ENCODE assay signal across 13 cellular contexts in the genomic region with DNA sequence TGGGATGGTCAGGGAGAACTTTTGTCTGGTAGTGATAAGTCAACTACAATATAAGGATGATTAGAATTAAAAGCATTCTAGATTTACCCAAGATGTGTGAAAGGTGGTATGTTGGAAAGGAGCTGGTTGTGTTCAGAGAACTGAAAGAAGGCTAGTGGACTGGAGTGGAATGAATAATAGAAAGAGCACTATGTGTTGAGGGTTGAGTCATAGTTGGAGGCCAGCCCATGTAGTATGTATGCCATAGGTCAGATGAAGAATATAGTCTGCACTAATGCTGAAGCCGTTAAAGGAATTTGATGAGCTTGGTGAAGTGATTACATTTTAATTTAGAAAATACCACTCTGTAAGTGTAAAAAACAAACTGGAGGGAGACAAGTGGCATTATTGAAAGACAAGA.
DNase-seq lines count a peak whose midpoint lies in the region; ATAC-seq, FAIRE-seq and TF ChIP-seq lines count a peak whose summit lies in the region.
"Had no signal": no experiment of that assay in that cellular context is flagged by ENCODE, and none has a peak within 500 bp of the region (broad histone marks: within the 10 kb centered on the region; RNA-seq: fewer than 3 reads in every experiment).

No MANE protein-coding gene starts in this region.

- FAIRE-seq in frontal cortex (lab: Jason Lieb, UNC) = no peak

- H3K36me3 ChIP-seq in IMR-90 (ENCODE audit: control insufficient read depth, insufficient read depth, low read length) = no peaks in the 10 kb centered on the region

- H3K23ac ChIP-seq in IMR-90 (ENCODE audit: low read depth, low read length) = no peak overlapping the region

- DNase-seq in AG04450 (ENCODE audit: low read depth, low spot score) = peak; percentile 4
- peak; percentile 64 for DNase-seq in IMR-90
- DNase-seq in T-helper 1 cell = no peak
- DNase-seq in frontal cortex (ENCODE audit: low spot score in 2 of 2) = no peak
- no peak for DNase-seq in effector memory CD8-positive, alpha-beta T cell
- DNase-seq in T-cell = no peak
- DNase-seq: Calu3, mesendoderm, NCI-H2171 treated with DMSO at 0.1 percent for 48 hours, OCI-M1 had no signal

- H4K91ac ChIP-seq in IMR-90 (ENCODE audit: insufficient read depth, low read depth, low read length) = no peak overlapping the region

- no peak overlapping the region for H3K14ac ChIP-seq in IMR-90 (replicated peaks; ENCODE audit: low read depth, low read length)

- H3K36me3 Mint-ChIP-seq in effector memory CD8-positive, alpha-beta T cell (ENCODE audit: insufficient read depth) = no peaks in the 10 kb centered on the region
- H3K36me3 Mint-ChIP-seq in T-cell = no peaks in the 10 kb centered on the region
- H3K36me3 Mint-ChIP-seq: type B pancreatic cell had no signal

- intact Hi-C loops in IMR-90 (cut with micrococcal nuclease) = no loop called here

- H2BK20ac ChIP-seq in IMR-90 (ENCODE audit: low read depth, low read length) = no peak overlapping the region

- H3K9me3 ChIP-seq in AG04450 (ENCODE audit: control insufficient read depth, insufficient read depth, low read length) = peaks cover 3% of the 10 kb centered on the region; the same call in 1 of the 2 replicates
- no peaks in the 10 kb centered on the region for H3K9me3 ChIP-seq in IMR-90 (ENCODE audit: control insufficient read depth, insufficient read depth, low read length)

- no peaks in the 10 kb centered on the region for H3K79me1 ChIP-seq in IMR-90 (ENCODE audit: low read depth in 1 of 2, low read length in 2 of 2)

- H3K4me2 ChIP-seq in IMR-90 (ENCODE audit: low read depth, low read length) = no peak overlapping the region; the same call in 1 of the 2 replicates

- in situ Hi-C loops in IMR-90 (cut with MboI; ENCODE audit: low sequenced_read_pairs) = no loop called here

- H3K9ac ChIP-seq in IMR-90 (ENCODE audit: low read depth, low read length) = no peak overlapping the region

- no peaks in the 10 kb centered on the region; the same call in 1 of the 2 replicates for H3K4me1 ChIP-seq in IMR-90 (ENCODE audit: control insufficient read depth, insufficient read depth, low read length)

- H3K27ac Mint-ChIP-seq in effector memory CD8-positive, alpha-beta T cell = no peak overlapping the region
- H3K27ac Mint-ChIP-seq in T-cell = no peak overlapping the region
- H3K27ac Mint-ChIP-seq: type B pancreatic cell had no signal

- H2AK5ac ChIP-seq in IMR-90 (ENCODE audit: low read depth, low read length) = no peak overlapping the region

- H2BK15ac ChIP-seq in IMR-90 (ENCODE audit: low read depth, low read length) = no peak overlapping the region

- H3K4me3 ChIP-seq in AG04450 (ENCODE audit: low read depth, low read length) = no peak overlapping the region
- H3K4me3 ChIP-seq in IMR-90 (ENCODE audit: insufficient read depth, low read depth, low read length) = no peak overlapping the region

- dilution Hi-C loops in IMR-90 (cut with HindIII; ENCODE audit: low sequenced_read_pairs, unreplicated experiment) = no loop called here

- TF ChIP-seq RAD21 in IMR-90 (IDR thresholded peaks at IDR 0.05; ENCODE audit: low read length) = no peak

- no peak for TF ChIP-seq POLR2A in IMR-90 (IDR thresholded peaks at IDR 0.05; ENCODE audit: low read depth, low read length)

- H3K9me1 ChIP-seq in IMR-90 (ENCODE audit: insufficient read depth, low read length) = no peaks in the 10 kb centered on the region

- no peak overlapping the region for H4K8ac ChIP-seq in IMR-90 (ENCODE audit: low read depth in 2 of 2, low read length in 2 of 2)

- H3K4me3 Mint-ChIP-seq in effector memory CD8-positive, alpha-beta T cell = no peak overlapping the region
- no peak overlapping the region for H3K4me3 Mint-ChIP-seq in T-cell
- H3K4me3 Mint-ChIP-seq: type B pancreatic cell had no signal

- H3K27ac ChIP-seq in AG04450 (ENCODE audit: low read depth, low read length) (no peak overlapping the region), IMR-90 (ENCODE audit: insufficient read depth, low read length) (no peak overlapping the region)

- H3K56ac ChIP-seq in IMR-90 (ENCODE audit: extremely low read depth, insufficient read depth, low read length) = no peak overlapping the region

- H2BK5ac ChIP-seq in IMR-90 (ENCODE audit: low read depth, low read length, poor library complexity, severe bottlenecking) = no peak overlapping the region

- POLR2A ChIA-PET in AG04450 (lab: Yijun Ruan, JAX) (no interaction called here), IMR-90 (lab: Charles Lee; ENCODE audit: unreplicated experiment) (no interaction called here), T-cell (lab: Charles Lee) (no interaction called here)

- no peak overlapping the region for H2AFZ ChIP-seq in IMR-90 (replicated peaks; ENCODE audit: low read length, poor library complexity)

- H2BK120ac ChIP-seq in IMR-90 (ENCODE audit: low read depth, low read length) = no peak overlapping the region

- H3K18ac ChIP-seq in IMR-90 (ENCODE audit: low read depth, low read length) = no peak overlapping the region

- WGBS in IMR-90 (ENCODE audit: extremely low coverage in 2 of 2, insufficient read length in 1 of 2), 2 experiments = no CpG with 5 or more reads among the region's 1 CpG

- no TSS peak for BruUV-seq in IMR-90 (replicated peaks; lab: Mats Ljungman, UMichigan)

- no peak overlapping the region for H3K4ac ChIP-seq in IMR-90 (ENCODE audit: low read depth, low read length)

- ATAC-seq in GM19397 (IDR thresholded peaks at IDR 0.05; ENCODE audit: unreplicated experiment) (peak; percentile 63), HG02981 (IDR thresholded peaks at IDR 0.05; ENCODE audit: unreplicated experiment) (peak; percentile 71), IMR-90 (ENCODE audit: low read depth) (peak; percentile 59), T-cell (replicated peaks in 1 of 4) (no peak)
- ATAC-seq in effector memory CD8-positive, alpha-beta T cell (replicated peaks) = no peak

- H3K27me3 Mint-ChIP-seq in effector memory CD8-positive, alpha-beta T cell = no peaks in the 10 kb centered on the region
- no peaks in the 10 kb centered on the region for H3K27me3 Mint-ChIP-seq in T-cell
- H3K27me3 Mint-ChIP-seq: type B pancreatic cell had no signal

- CTCF ChIA-PET in AG04450 (lab: Charles Lee) = no interaction called here
- CTCF ChIA-PET in IMR-90 (lab: Yijun Ruan, JAX) = no interaction called here
- CTCF ChIA-PET in T-cell (lab: Charles Lee) = no interaction called here

- H4K20me1 ChIP-seq in IMR-90 (ENCODE audit: insufficient read depth, low read length) = no peaks in the 10 kb centered on the region

- H3K9me3 Mint-ChIP-seq in effector memory CD8-positive, alpha-beta T cell = peaks cover 0 to 9% of the 10 kb centered on the region in 2 donors
- peaks cover 12 to 22% (median 15%) of the 10 kb centered on the region in 3 donors for H3K9me3 Mint-ChIP-seq in T-cell
- H3K9me3 Mint-ChIP-seq: type B pancreatic cell had no signal

- H3K4me1 Mint-ChIP-seq in effector memory CD8-positive, alpha-beta T cell (ENCODE audit: low read depth in 2 of 2) = no peaks in the 10 kb centered on the region
- no peaks in the 10 kb centered on the region for H3K4me1 Mint-ChIP-seq in T-cell

- no peak overlapping the region for H4K5ac ChIP-seq in IMR-90 (ENCODE audit: low read depth, low read length)

- H3K27me3 ChIP-seq in AG04450 (ENCODE audit: control insufficient read depth, insufficient read depth, low read length) (no peaks in the 10 kb centered on the region), IMR-90 (ENCODE audit: control insufficient read depth, insufficient read depth, low read length) (no peaks in the 10 kb centered on the region)

- no peak overlapping the region for H2AK9ac ChIP-seq in IMR-90 (replicated peaks; ENCODE audit: low read depth, low read length, poor library complexity)

- no peak for TF ChIP-seq CTCF in AG04450 (IDR thresholded peaks at IDR 0.05; ENCODE audit: low read depth, low read length)
- no peak for TF ChIP-seq CTCF in IMR-90 (conservative IDR thresholded peaks at IDR 0.05; ENCODE audit: low read depth, low read length)

TF ChIP-seq in IMR-90, 13 proteins besides CTCF, POLR2A, EP300 and RAD21:
- TF ChIP-seq, protein P1, sequence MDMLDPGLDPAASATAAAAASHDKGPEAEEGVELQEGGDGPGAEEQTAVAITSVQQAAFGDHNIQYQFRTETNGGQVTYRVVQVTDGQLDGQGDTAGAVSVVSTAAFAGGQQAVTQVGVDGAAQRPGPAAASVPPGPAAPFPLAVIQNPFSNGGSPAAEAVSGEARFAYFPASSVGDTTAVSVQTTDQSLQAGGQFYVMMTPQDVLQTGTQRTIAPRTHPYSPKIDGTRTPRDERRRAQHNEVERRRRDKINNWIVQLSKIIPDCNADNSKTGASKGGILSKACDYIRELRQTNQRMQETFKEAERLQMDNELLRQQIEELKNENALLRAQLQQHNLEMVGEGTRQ (IDR thresholded peaks at IDR 0.05; ENCODE audit: low read depth, low read length) = no peak
- TF ChIP-seq RCOR1 (IDR thresholded peaks at IDR 0.05; ENCODE audit: insufficient replicate concordance, low read length) (no peak), FOS (IDR thresholded peaks at IDR 0.05; ENCODE audit: low read depth, low read length) (no peak), CHD1 (IDR thresholded peaks at IDR 0.05; ENCODE audit: low read depth, low read length) (no peak), SMC3 (IDR thresholded peaks at IDR 0.05; ENCODE audit: low read depth, low read length) (no peak), BHLHE40 (IDR thresholded peaks at IDR 0.05; ENCODE audit: low read depth, low read length) (no peak), MXI1 (IDR thresholded peaks at IDR 0.05; ENCODE audit: borderline replicate concordance, low read depth, low read length) (no peak), CEBPB (IDR thresholded peaks at IDR 0.05; ENCODE audit: low read depth, low read length) (no peak), RFX5 (IDR thresholded peaks at IDR 0.05; ENCODE audit: low read depth, low read length) (no peak)
- TF ChIP-seq, protein P2, sequence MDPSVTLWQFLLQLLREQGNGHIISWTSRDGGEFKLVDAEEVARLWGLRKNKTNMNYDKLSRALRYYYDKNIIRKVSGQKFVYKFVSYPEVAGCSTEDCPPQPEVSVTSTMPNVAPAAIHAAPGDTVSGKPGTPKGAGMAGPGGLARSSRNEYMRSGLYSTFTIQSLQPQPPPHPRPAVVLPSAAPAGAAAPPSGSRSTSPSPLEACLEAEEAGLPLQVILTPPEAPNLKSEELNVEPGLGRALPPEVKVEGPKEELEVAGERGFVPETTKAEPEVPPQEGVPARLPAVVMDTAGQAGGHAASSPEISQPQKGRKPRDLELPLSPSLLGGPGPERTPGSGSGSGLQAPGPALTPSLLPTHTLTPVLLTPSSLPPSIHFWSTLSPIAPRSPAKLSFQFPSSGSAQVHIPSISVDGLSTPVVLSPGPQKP (IDR thresholded peaks at IDR 0.05; ENCODE audit: borderline replicate concordance, low read depth, low read length) = no peak

Comparison
In these comparisons a context has a peak if more than half of its experiments do, and no peak if none do; other contexts are left out.
1. DNase-seq: peak in AG04450 (single experiment) and IMR-90 (single experiment); none in T-helper 1 cell (0 of 5), frontal cortex (0 of 2), effector memory CD8-positive, alpha-beta T cell (0 of 3) and T-cell (0 of 34).
2. ATAC-seq: peak in GM19397 (single experiment), HG02981 (single experiment) and IMR-90 (single experiment); none in effector memory CD8-positive, alpha-beta T cell (single experiment) and T-cell (0 of 4).